1 cellular context compared by ENCODE assay signal in genomic region chr3:82938821-82939328, GRCh38.
TF ChIP-seq lines count a peak whose summit lies in the region.

No MANE protein-coding gene starts in this region.

TF ChIP-seq in HepG2, 621 proteins besides CTCF, POLR2A, EP300 and RAD21 (continued from another document):
- TF ChIP-seq MLXIP (CRISPR knock-in tag; IDR thresholded peaks at IDR 0.05; ENCODE audit: borderline replicate concordance) (no peak), ZNF839 (CRISPR knock-in tag; IDR thresholded peaks at IDR 0.05; ENCODE audit: borderline replicate concordance) (no peak), ZNF687 (CRISPR knock-in tag; IDR thresholded peaks at IDR 0.05) (no peak), KDM3A (CRISPR knock-in tag; IDR thresholded peaks at IDR 0.05; ENCODE audit: low read depth) (no peak), HNF1A (IDR thresholded peaks at IDR 0.05; ENCODE audit: low read depth) (no peak), HNF1A (CRISPR knock-in tag; IDR thresholded peaks at IDR 0.05; ENCODE audit: borderline replicate concordance) (no peak), ZNF780A (CRISPR knock-in tag; IDR thresholded peaks at IDR 0.05) (no peak), BCL6 (CRISPR knock-in tag; IDR thresholded peaks at IDR 0.05) (no peak), ZNF326 (CRISPR knock-in tag; IDR thresholded peaks at IDR 0.05; ENCODE audit: borderline replicate concordance) (no peak), ATF5 (CRISPR knock-in tag; IDR thresholded peaks at IDR 0.05; ENCODE audit: low read depth) (no peak), ZKSCAN1 (IDR thresholded peaks at IDR 0.05; ENCODE audit: low read length) (no peak)
